In the genomic region with DNA sequence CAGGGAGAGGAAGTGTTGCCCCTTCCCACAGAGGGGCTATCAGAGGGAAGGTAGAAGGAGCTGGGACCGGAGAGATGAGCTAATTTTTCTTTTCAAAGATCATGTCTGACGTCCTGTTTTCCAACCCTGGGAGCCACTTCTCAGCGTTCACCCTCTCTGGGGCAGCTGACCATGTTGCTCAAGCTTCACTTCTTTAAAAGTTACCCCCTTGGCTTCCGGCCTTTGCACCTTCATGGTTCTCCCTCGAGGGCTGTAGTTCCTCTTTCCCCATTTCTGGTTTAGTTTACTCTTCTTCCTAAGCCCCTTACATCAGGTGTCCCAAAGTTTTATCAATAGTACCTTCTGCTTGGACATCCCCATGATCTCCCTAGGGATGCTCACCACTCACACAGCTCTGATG, we compare ENCODE assay signal across 2 cellular contexts.
TF ChIP-seq lines count a peak whose summit lies in the region.

No MANE protein-coding gene starts in this region.

TF ChIP-seq in GM12878, 131 proteins besides CTCF, POLR2A, EP300 and RAD21 (continued from another document):
- TF ChIP-seq, protein P1, sequence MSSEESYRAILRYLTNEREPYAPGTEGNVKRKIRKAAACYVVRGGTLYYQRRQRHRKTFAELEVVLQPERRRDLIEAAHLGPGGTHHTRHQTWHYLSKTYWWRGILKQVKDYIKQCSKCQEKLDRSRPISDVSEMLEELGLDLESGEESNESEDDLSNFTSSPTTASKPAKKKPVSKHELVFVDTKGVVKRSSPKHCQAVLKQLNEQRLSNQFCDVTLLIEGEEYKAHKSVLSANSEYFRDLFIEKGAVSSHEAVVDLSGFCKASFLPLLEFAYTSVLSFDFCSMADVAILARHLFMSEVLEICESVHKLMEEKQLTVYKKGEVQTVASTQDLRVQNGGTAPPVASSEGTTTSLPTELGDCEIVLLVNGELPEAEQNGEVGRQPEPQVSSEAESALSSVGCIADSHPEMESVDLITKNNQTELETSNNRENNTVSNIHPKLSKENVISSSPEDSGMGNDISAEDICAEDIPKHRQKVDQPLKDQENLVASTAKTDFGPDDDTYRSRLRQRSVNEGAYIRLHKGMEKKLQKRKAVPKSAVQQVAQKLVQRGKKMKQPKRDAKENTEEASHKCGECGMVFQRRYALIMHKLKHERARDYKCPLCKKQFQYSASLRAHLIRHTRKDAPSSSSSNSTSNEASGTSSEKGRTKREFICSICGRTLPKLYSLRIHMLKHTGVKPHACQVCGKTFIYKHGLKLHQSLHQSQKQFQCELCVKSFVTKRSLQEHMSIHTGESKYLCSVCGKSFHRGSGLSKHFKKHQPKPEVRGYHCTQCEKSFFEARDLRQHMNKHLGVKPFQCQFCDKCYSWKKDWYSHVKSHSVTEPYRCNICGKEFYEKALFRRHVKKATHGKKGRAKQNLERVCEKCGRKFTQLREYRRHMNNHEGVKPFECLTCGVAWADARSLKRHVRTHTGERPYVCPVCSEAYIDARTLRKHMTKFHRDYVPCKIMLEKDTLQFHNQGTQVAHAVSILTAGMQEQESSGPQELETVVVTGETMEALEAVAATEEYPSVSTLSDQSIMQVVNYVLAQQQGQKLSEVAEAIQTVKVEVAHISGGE (CRISPR knock-in tag; IDR thresholded peaks at IDR 0.05) = no peak
- TF ChIP-seq, protein P2, sequence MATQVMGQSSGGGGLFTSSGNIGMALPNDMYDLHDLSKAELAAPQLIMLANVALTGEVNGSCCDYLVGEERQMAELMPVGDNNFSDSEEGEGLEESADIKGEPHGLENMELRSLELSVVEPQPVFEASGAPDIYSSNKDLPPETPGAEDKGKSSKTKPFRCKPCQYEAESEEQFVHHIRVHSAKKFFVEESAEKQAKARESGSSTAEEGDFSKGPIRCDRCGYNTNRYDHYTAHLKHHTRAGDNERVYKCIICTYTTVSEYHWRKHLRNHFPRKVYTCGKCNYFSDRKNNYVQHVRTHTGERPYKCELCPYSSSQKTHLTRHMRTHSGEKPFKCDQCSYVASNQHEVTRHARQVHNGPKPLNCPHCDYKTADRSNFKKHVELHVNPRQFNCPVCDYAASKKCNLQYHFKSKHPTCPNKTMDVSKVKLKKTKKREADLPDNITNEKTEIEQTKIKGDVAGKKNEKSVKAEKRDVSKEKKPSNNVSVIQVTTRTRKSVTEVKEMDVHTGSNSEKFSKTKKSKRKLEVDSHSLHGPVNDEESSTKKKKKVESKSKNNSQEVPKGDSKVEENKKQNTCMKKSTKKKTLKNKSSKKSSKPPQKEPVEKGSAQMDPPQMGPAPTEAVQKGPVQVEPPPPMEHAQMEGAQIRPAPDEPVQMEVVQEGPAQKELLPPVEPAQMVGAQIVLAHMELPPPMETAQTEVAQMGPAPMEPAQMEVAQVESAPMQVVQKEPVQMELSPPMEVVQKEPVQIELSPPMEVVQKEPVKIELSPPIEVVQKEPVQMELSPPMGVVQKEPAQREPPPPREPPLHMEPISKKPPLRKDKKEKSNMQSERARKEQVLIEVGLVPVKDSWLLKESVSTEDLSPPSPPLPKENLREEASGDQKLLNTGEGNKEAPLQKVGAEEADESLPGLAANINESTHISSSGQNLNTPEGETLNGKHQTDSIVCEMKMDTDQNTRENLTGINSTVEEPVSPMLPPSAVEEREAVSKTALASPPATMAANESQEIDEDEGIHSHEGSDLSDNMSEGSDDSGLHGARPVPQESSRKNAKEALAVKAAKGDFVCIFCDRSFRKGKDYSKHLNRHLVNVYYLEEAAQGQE (IDR thresholded peaks at IDR 0.05; ENCODE audit: low read depth, low read length) = no peak
- no peak for TF ChIP-seq EGR1 (IDR thresholded peaks at IDR 0.05; ENCODE audit: borderline replicate concordance in 1 of 2, low read depth in 2 of 2, low read length in 2 of 2)

TF ChIP-seq in WTC11, 78 proteins besides CTCF, POLR2A, EP300 and RAD21 (continued from another document):
- TF ChIP-seq, protein P3, sequence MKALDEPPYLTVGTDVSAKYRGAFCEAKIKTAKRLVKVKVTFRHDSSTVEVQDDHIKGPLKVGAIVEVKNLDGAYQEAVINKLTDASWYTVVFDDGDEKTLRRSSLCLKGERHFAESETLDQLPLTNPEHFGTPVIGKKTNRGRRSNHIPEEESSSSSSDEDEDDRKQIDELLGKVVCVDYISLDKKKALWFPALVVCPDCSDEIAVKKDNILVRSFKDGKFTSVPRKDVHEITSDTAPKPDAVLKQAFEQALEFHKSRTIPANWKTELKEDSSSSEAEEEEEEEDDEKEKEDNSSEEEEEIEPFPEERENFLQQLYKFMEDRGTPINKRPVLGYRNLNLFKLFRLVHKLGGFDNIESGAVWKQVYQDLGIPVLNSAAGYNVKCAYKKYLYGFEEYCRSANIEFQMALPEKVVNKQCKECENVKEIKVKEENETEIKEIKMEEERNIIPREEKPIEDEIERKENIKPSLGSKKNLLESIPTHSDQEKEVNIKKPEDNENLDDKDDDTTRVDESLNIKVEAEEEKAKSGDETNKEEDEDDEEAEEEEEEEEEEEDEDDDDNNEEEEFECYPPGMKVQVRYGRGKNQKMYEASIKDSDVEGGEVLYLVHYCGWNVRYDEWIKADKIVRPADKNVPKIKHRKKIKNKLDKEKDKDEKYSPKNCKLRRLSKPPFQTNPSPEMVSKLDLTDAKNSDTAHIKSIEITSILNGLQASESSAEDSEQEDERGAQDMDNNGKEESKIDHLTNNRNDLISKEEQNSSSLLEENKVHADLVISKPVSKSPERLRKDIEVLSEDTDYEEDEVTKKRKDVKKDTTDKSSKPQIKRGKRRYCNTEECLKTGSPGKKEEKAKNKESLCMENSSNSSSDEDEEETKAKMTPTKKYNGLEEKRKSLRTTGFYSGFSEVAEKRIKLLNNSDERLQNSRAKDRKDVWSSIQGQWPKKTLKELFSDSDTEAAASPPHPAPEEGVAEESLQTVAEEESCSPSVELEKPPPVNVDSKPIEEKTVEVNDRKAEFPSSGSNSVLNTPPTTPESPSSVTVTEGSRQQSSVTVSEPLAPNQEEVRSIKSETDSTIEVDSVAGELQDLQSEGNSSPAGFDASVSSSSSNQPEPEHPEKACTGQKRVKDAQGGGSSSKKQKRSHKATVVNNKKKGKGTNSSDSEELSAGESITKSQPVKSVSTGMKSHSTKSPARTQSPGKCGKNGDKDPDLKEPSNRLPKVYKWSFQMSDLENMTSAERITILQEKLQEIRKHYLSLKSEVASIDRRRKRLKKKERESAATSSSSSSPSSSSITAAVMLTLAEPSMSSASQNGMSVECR (CRISPR knock-in tag; IDR thresholded peaks at IDR 0.05; ENCODE audit: borderline replicate concordance) = no peak
- TF ChIP-seq HMGA2 (CRISPR knock-in tag; IDR thresholded peaks at IDR 0.05) (no peak), ZNF232 (CRISPR knock-in tag; IDR thresholded peaks at IDR 0.05) (no peak), NR3C1 (CRISPR knock-in tag; conservative IDR thresholded peaks at IDR 0.05; ENCODE audit: low read depth) (no peak)
- TF ChIP-seq, protein P4, sequence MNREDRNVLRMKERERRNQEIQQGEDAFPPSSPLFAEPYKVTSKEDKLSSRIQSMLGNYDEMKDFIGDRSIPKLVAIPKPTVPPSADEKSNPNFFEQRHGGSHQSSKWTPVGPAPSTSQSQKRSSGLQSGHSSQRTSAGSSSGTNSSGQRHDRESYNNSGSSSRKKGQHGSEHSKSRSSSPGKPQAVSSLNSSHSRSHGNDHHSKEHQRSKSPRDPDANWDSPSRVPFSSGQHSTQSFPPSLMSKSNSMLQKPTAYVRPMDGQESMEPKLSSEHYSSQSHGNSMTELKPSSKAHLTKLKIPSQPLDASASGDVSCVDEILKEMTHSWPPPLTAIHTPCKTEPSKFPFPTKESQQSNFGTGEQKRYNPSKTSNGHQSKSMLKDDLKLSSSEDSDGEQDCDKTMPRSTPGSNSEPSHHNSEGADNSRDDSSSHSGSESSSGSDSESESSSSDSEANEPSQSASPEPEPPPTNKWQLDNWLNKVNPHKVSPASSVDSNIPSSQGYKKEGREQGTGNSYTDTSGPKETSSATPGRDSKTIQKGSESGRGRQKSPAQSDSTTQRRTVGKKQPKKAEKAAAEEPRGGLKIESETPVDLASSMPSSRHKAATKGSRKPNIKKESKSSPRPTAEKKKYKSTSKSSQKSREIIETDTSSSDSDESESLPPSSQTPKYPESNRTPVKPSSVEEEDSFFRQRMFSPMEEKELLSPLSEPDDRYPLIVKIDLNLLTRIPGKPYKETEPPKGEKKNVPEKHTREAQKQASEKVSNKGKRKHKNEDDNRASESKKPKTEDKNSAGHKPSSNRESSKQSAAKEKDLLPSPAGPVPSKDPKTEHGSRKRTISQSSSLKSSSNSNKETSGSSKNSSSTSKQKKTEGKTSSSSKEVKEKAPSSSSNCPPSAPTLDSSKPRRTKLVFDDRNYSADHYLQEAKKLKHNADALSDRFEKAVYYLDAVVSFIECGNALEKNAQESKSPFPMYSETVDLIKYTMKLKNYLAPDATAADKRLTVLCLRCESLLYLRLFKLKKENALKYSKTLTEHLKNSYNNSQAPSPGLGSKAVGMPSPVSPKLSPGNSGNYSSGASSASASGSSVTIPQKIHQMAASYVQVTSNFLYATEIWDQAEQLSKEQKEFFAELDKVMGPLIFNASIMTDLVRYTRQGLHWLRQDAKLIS (CRISPR knock-in tag; IDR thresholded peaks at IDR 0.05; ENCODE audit: borderline replicate concordance) = no peak
- TF ChIP-seq, protein P5, sequence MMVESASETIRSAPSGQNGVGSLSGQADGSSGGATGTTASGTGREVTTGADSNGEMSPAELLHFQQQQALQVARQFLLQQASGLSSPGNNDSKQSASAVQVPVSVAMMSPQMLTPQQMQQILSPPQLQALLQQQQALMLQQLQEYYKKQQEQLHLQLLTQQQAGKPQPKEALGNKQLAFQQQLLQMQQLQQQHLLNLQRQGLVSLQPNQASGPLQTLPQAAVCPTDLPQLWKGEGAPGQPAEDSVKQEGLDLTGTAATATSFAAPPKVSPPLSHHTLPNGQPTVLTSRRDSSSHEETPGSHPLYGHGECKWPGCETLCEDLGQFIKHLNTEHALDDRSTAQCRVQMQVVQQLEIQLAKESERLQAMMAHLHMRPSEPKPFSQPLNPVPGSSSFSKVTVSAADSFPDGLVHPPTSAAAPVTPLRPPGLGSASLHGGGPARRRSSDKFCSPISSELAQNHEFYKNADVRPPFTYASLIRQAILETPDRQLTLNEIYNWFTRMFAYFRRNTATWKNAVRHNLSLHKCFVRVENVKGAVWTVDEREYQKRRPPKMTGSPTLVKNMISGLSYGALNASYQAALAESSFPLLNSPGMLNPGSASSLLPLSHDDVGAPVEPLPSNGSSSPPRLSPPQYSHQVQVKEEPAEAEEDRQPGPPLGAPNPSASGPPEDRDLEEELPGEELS (CRISPR knock-in tag; IDR thresholded peaks at IDR 0.05) = no peak
